Comparison of ENCODE assay signal across 2 cellular contexts in the genomic region with DNA sequence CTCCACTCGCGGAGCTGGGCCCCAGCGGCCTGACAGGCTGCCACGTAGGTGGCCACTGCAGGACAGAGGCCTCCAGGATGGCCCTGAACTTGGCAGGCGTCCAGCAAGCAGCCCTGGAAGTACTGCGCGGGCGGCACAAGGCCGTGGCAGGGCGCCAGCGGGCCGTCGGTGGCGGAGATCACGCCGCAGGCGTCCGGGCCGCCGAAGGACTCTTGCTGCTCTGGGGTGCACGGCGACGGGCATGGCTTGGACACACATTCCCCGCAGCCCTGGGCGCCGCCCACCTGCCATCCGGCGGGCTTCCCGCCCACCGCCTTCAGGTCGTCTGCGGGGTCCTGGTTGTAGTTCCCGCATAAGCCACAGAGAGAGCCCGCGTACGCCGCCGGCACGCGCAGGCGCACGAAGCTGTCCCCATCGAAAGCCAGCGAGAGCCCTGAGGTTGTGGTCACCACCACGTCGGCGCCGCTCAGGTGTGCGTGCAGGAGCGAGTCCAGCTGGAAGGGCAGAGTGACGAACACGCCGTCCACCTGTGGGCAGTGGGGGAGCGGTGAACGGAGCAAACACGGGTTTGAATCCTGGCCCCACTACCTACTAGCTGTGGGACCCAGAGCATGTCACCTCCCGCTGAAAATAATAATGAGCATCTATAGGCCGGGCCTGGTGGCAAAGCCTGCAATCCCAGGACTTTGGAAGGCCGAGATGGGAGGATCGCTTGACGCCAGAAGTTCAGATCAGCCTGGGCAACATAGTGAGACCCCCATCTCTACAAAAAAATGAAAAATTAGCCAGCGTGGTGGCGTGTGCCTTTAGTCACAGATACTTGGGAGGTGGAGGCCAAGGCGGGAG.
TF ChIP-seq lines count a peak whose summit lies in the region.
"Not testable (repeated sequence)": the region's sequence is repeated elsewhere in the genome, so short reads cannot be mapped to it uniquely, and the experiment has no call there.

No MANE protein-coding gene starts in this region.

TF ChIP-seq in Ishikawa, 13 proteins besides CTCF, POLR2A, EP300 and RAD21:
- TF ChIP-seq, protein P1, sequence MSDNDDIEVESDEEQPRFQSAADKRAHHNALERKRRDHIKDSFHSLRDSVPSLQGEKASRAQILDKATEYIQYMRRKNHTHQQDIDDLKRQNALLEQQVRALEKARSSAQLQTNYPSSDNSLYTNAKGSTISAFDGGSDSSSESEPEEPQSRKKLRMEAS (IDR thresholded peaks at IDR 0.05): peak; percentile 43
- TF ChIP-seq NFIC (IDR thresholded peaks at IDR 0.05) (peak; percentile 82), YY1 (IDR thresholded peaks at IDR 0.05; ENCODE audit: low read depth) (0 out of 2 replicates have a peak, but pooled peaks have one; percentile 15), EGR1 (IDR thresholded peaks at IDR 0.05) (0 out of 2 replicates have a peak, but pooled peaks have one; percentile 9)

TF ChIP-seq in K562, 482 proteins besides CTCF, POLR2A, EP300 and RAD21:
- peak; percentile 86 for TF ChIP-seq NCOA6 (IDR thresholded peaks at IDR 0.05)
- peak; percentile 98 for TF ChIP-seq NFIC (IDR thresholded peaks at IDR 0.05)
- TF ChIP-seq FIP1L1 (IDR thresholded peaks at IDR 0.05; ENCODE audit: low read depth, low read length, poor library complexity, severe bottlenecking): peak; percentile 53
- TF ChIP-seq NFIX (CRISPR knock-in tag; IDR thresholded peaks at IDR 0.05; ENCODE audit: low read depth): peak; percentile 73
- TF ChIP-seq CXXC5 (CRISPR knock-in tag; IDR thresholded peaks at IDR 0.05): peak; percentile 48
- TF ChIP-seq TRIM24 (IDR thresholded peaks at IDR 0.05): 0 out of 4 replicates have a peak, but pooled peaks of 1 of the 2 experiments have one; percentile 16
- peak; percentile 62 for TF ChIP-seq EGR1 (conservative IDR thresholded peaks at IDR 0.05)
- TF ChIP-seq, protein P2, sequence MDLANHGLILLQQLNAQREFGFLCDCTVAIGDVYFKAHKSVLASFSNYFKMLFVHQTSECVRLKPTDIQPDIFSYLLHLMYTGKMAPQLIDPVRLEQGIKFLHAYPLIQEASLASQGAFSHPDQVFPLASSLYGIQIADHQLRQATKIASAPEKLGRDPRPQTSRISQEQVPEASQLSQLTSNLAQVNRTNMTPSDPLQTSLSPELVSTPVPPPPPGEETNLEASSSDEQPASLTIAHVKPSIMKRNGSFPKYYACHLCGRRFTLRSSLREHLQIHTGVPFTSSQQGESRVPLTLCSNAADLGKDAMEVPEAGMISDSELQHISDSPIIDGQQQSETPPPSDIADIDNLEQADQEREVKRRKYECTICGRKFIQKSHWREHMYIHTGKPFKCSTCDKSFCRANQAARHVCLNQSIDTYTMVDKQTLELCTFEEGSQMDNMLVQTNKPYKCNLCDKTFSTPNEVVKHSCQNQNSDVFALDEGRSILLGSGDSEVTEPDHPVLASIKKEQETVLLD (IDR thresholded peaks at IDR 0.05): peak; percentile 69; the same call in 1 of the 2 replicates
- TF ChIP-seq MGA (IDR thresholded peaks at IDR 0.05): peak; percentile 48
- TF ChIP-seq MEIS2 (IDR thresholded peaks at IDR 0.05; ENCODE audit: partially characterized antibody): peak; percentile 33
- TF ChIP-seq HNRNPLL (IDR thresholded peaks at IDR 0.05; ENCODE audit: low read depth, low read length, poor library complexity, severe bottlenecking): peak; percentile 92
- TF ChIP-seq, protein P1 (CRISPR knock-in tag; IDR thresholded peaks at IDR 0.05): peak; percentile 44
- 0 out of 2 replicates have a peak, but pooled peaks have one; percentile 59 for TF ChIP-seq E2F3 (CRISPR knock-in tag; IDR thresholded peaks at IDR 0.05)
- TF ChIP-seq CBFB (CRISPR knock-in tag; IDR thresholded peaks at IDR 0.05): peak; percentile 76; the same call in 1 of the 2 replicates
- TF ChIP-seq ZNF121 (CRISPR knock-in tag; conservative IDR thresholded peaks at IDR 0.05): peak; percentile 52
- TF ChIP-seq RBFOX2 (IDR thresholded peaks at IDR 0.05; ENCODE audit: low read depth, low read length): 0 out of 2 replicates have a peak, but pooled peaks have one; percentile 29
- peak; percentile 94 to 95 for TF ChIP-seq NRF1 (conservative IDR thresholded peaks at IDR 0.05 in 1 of 2, IDR thresholded peaks at IDR 0.05 in 1 of 2)
- TF ChIP-seq, protein P3, sequence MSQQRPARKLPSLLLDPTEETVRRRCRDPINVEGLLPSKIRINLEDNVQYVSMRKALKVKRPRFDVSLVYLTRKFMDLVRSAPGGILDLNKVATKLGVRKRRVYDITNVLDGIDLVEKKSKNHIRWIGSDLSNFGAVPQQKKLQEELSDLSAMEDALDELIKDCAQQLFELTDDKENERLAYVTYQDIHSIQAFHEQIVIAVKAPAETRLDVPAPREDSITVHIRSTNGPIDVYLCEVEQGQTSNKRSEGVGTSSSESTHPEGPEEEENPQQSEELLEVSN (IDR thresholded peaks at IDR 0.05; ENCODE audit: borderline replicate concordance in 1 of 2, extremely low read depth in 1 of 2, insufficient read depth in 1 of 2, insufficient read length in 1 of 2, low read depth in 1 of 2, low read length in 1 of 2, poor library complexity in 1 of 2, severe bottlenecking in 1 of 2): peak; percentile 17 to 36
- not testable (repeated sequence) for TF ChIP-seq ATF1, NR2C2 (CRISPR knock-in tag; IDR thresholded peaks at IDR 0.05)
- TF ChIP-seq ATF1 (tag; IDR thresholded peaks at IDR 0.05): 0 out of 2 replicates have a peak, but pooled peaks have one; percentile 22
- TF ChIP-seq NR2C2 (tag; IDR thresholded peaks at IDR 0.05): peak; percentile 44; the same call in 1 of the 2 replicates
- TF ChIP-seq L3MBTL2 (IDR thresholded peaks at IDR 0.05): peak; percentile 67
- TF ChIP-seq ZBTB7A (IDR thresholded peaks at IDR 0.05; ENCODE audit: borderline replicate concordance, control insufficient read depth, low read depth, low read length): peak; percentile 63; the same call in 1 of the 2 replicates
- peak; percentile 20; the same call in 1 of the 2 replicates for TF ChIP-seq CREB3L1 (IDR thresholded peaks at IDR 0.05; ENCODE audit: borderline replicate concordance, low read depth)
TF ChIP-seq in K562: peak in this region for 23; not testable (repeated sequence) for 459.
